In genomic region chr12:75961878-75962277, GRCh38 we compare ENCODE assay signal across 1 cellular context.
TF ChIP-seq lines count a peak whose summit lies in the region.

No MANE protein-coding gene starts in this region.

TF ChIP-seq in HCT116, 20 proteins besides CTCF, POLR2A, EP300 and RAD21:
- no peak for TF ChIP-seq FOSL1 (IDR thresholded peaks at IDR 0.05; ENCODE audit: low read depth)
- no peak for TF ChIP-seq ZNF274 (IDR thresholded peaks at IDR 0.05; ENCODE audit: low read depth, low read length)
- no peak for TF ChIP-seq TCF7L2 (IDR thresholded peaks at IDR 0.05; ENCODE audit: borderline replicate concordance, extremely low read depth, insufficient read depth, insufficient read length)
- TF ChIP-seq ATF3 (IDR thresholded peaks at IDR 0.05), result no peak
- no peak for TF ChIP-seq ZBTB33 (IDR thresholded peaks at IDR 0.05; ENCODE audit: extremely low read depth, insufficient replicate concordance, low read length)
- no peak for TF ChIP-seq CEBPB (IDR thresholded peaks at IDR 0.05; ENCODE audit: low read depth)
- TF ChIP-seq EZH2 (IDR thresholded peaks at IDR 0.05), result no peak
- TF ChIP-seq ELF1 (IDR thresholded peaks at IDR 0.05; ENCODE audit: borderline replicate concordance, low read depth), result no peak
- TF ChIP-seq SRF (IDR thresholded peaks at IDR 0.05; ENCODE audit: low read depth), result no peak
- TF ChIP-seq POLR2AphosphoS5 (IDR thresholded peaks at IDR 0.05; ENCODE audit: low read depth, low read length), result no peak
- TF ChIP-seq ZFX (IDR thresholded peaks at IDR 0.05), result no peak
- no peak for TF ChIP-seq MAX (IDR thresholded peaks at IDR 0.05)
- TF ChIP-seq SP1 (IDR thresholded peaks at IDR 0.05; ENCODE audit: low read depth), result no peak
- TF ChIP-seq REST (IDR thresholded peaks at IDR 0.05; ENCODE audit: low read depth), result no peak
- TF ChIP-seq SIN3A (IDR thresholded peaks at IDR 0.05; ENCODE audit: low read depth), result no peak
- no peak for TF ChIP-seq EZH2phosphoT487 (IDR thresholded peaks at IDR 0.05; ENCODE audit: borderline replicate concordance)
- no peak for TF ChIP-seq EGR1 (IDR thresholded peaks at IDR 0.05; ENCODE audit: low read depth)
- TF ChIP-seq CBX3 (IDR thresholded peaks at IDR 0.05; ENCODE audit: low read depth), result no peak
